Comparison of ENCODE assay signal across 14 cellular contexts in the genomic region with DNA sequence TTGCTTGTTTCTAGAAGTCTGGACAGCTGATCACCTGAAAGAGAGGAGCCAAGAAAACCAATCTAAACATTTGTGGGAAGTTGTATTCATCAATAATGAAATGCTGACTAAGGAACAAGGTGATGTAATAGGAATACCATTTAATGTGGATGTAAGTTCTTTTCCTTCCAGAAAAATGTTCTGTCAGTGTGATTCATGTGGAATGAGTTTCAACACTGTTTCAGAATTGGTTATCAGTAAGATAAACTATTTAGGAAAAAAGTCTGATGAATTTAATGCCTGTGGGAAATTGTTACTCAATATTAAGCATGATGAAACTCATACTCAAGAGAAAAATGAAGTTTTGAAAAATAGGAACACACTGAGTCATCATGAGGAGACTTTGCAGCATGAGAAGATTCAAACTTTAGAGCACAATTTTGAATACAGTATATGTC. TPM values are rescaled to one million over a fixed set of nuclear protein-coding genes. Genes with fewer than 3 reads are reported as not detected.
DNase-seq lines count a peak whose midpoint lies in the region; ATAC-seq and TF ChIP-seq lines count a peak whose summit lies in the region.
"Had no signal": no experiment of that assay in that cellular context is flagged by ENCODE, and none has a peak within 500 bp of the region (broad histone marks: within the 10 kb centered on the region; RNA-seq: fewer than 3 reads in every experiment).

No MANE protein-coding gene starts in this region.

- peak; percentile 62 for DNase-seq in AG04450 (ENCODE audit: low read depth, low spot score)
- DNase-seq in GM23248, result peak; percentile 70
- peak; percentile 36 for DNase-seq in astrocyte of the spinal cord (ENCODE audit: low read depth, low spot score)
- DNase-seq in hepatic stellate cell (ENCODE audit: low spot score), result peak; percentile 8
- no peak for DNase-seq in stimulated activated CD4-positive, alpha-beta T cell treated with anti-CD3 and anti-CD28 coated beads, Interleukin-4, amount 100 ng/mL, for 4 hours
- no peak for DNase-seq in 8988T
- DNase-seq in activated CD4-positive, alpha-beta memory T cell treated with anti-CD3 and anti-CD28 coated beads, Interleukin-2, amount 10 ng/mL, durations not matched to agents 7 days and 5 days, result no peak
- no peak for DNase-seq in activated CD8-positive, alpha-beta memory T cell treated with anti-CD3 and anti-CD28 coated beads, Interleukin-2, amount 10 ng/mL, durations not matched to agents 7 days and 5 days
- DNase-seq: NCI-H187; NCI-H82; stimulated activated naive CD8-positive, alpha-beta T cell treated with anti-CD3 and anti-CD28 coated beads, Interleukin-15, amount 100 ng/mL, for 72 hours; WERI-Rb-1 had no signal

- peaks cover 8% of the 10 kb centered on the region; the same call in 1 of the 2 replicates for H3K4me1 ChIP-seq in GM23248 (ENCODE audit: insufficient read depth)

- ATAC-seq in activated CD8-positive, alpha-beta memory T cell treated with anti-CD3 and anti-CD28 coated beads, Interleukin-2, amount 10 ng/mL, durations not matched to agents 7 days and 5 days, result no peak
- ATAC-seq: stimulated activated naive CD8-positive, alpha-beta T cell treated with anti-CD3 and anti-CD28 coated beads, Interleukin-15, amount 100 ng/mL, for 72 hours had no signal

- peaks cover 10% of the 10 kb centered on the region for H3F3A ChIP-seq in GM23248 (ENCODE audit: insufficient read depth)

- H3K4me3 ChIP-seq in AG04450 (ENCODE audit: low read depth, low read length) (no peak overlapping the region), GM23248 (no peak overlapping the region), astrocyte of the spinal cord (ENCODE audit: low read depth, low read length) (no peak overlapping the region)
- H3K4me3 ChIP-seq: SK-N-MC had no signal

- no peaks in the 10 kb centered on the region for H4K20me1 ChIP-seq in GM23248 (ENCODE audit: insufficient read depth)

- in situ Hi-C loops in GM23248 (cut with MboI) (no loop called here), astrocyte of the spinal cord (cut with HindIII; ENCODE audit: low sequenced_read_pairs) (no loop called here)

- peaks cover 85% of the 10 kb centered on the region for H3K36me3 Mint-ChIP-seq in activated CD4-positive, alpha-beta memory T cell treated with anti-CD3 and anti-CD28 coated beads, Interleukin-2, amount 10 ng/mL, durations not matched to agents 7 days and 5 days (ENCODE audit: low read depth)
- H3K36me3 Mint-ChIP-seq in activated CD8-positive, alpha-beta memory T cell treated with anti-CD3 and anti-CD28 coated beads, Interleukin-2, amount 10 ng/mL, durations not matched to agents 7 days and 5 days, result peaks cover 81% of the 10 kb centered on the region

- no peak overlapping the region for H3K4me3 Mint-ChIP-seq in activated CD4-positive, alpha-beta memory T cell treated with anti-CD3 and anti-CD28 coated beads, Interleukin-2, amount 10 ng/mL, durations not matched to agents 7 days and 5 days
- no peak overlapping the region for H3K4me3 Mint-ChIP-seq in activated CD8-positive, alpha-beta memory T cell treated with anti-CD3 and anti-CD28 coated beads, Interleukin-2, amount 10 ng/mL, durations not matched to agents 7 days and 5 days
- H3K4me3 Mint-ChIP-seq: CD14-positive monocyte; stimulated activated naive CD8-positive, alpha-beta T cell treated with anti-CD3 and anti-CD28 coated beads, Interleukin-15, amount 100 ng/mL, for 72 hours had no signal

- H3K27ac ChIP-seq in AG04450 (ENCODE audit: low read depth, low read length) (no peak overlapping the region), GM23248 (peak overlapping the region; percentile 82)
- H3K27ac ChIP-seq: SK-N-MC, WERI-Rb-1 had no signal

- H3K27me3 ChIP-seq in AG04450 (ENCODE audit: control insufficient read depth, insufficient read depth, low read length) (no peaks in the 10 kb centered on the region), GM23248 (replicated peaks; ENCODE audit: insufficient read depth) (no peaks in the 10 kb centered on the region)

- H2AFZ ChIP-seq in GM23248, result no peak overlapping the region

- POLR2A ChIA-PET in AG04450 (lab: Yijun Ruan, JAX), result no interaction called here
- POLR2A ChIA-PET in activated CD4-positive, alpha-beta memory T cell treated with anti-CD3 and anti-CD28 coated beads, Interleukin-2, amount 10 ng/mL, durations not matched to agents 7 days and 5 days (lab: Charles Lee), result no interaction called here

- H3K9me3 Mint-ChIP-seq in activated CD4-positive, alpha-beta memory T cell treated with anti-CD3 and anti-CD28 coated beads, Interleukin-2, amount 10 ng/mL, durations not matched to agents 7 days and 5 days, result peaks cover 75% of the 10 kb centered on the region
- H3K9me3 Mint-ChIP-seq in activated CD8-positive, alpha-beta memory T cell treated with anti-CD3 and anti-CD28 coated beads, Interleukin-2, amount 10 ng/mL, durations not matched to agents 7 days and 5 days (ENCODE audit: low read depth), result peaks cover 46% of the 10 kb centered on the region

- no peak for TF ChIP-seq CTCF in AG04450 (IDR thresholded peaks at IDR 0.05; ENCODE audit: low read depth, low read length)
- TF ChIP-seq CTCF in astrocyte of the spinal cord (IDR thresholded peaks at IDR 0.05; ENCODE audit: low read depth, low read length), result no peak

- CTCF ChIA-PET in AG04450 (lab: Charles Lee), result no interaction called here
- CTCF ChIA-PET in activated CD4-positive, alpha-beta memory T cell treated with anti-CD3 and anti-CD28 coated beads, Interleukin-2, amount 10 ng/mL, durations not matched to agents 7 days and 5 days (lab: Charles Lee), result no interaction called here
- CTCF ChIA-PET in activated CD8-positive, alpha-beta memory T cell treated with anti-CD3 and anti-CD28 coated beads, Interleukin-2, amount 10 ng/mL, durations not matched to agents 7 days and 5 days (lab: Charles Lee), result no interaction called here

- H3K79me2 ChIP-seq in GM23248 (ENCODE audit: insufficient read depth), result no peaks in the 10 kb centered on the region

- H3K9me3 ChIP-seq in AG04450 (ENCODE audit: control insufficient read depth, insufficient read depth, low read length) (peaks cover 6% of the 10 kb centered on the region; the same call in 1 of the 2 replicates), GM23248 (ENCODE audit: low read depth) (no peaks in the 10 kb centered on the region)

- no peaks in the 10 kb centered on the region for H3K9me2 ChIP-seq in GM23248 (ENCODE audit: insufficient read depth)

- no peak overlapping the region for H3K27ac Mint-ChIP-seq in activated CD4-positive, alpha-beta memory T cell treated with anti-CD3 and anti-CD28 coated beads, Interleukin-2, amount 10 ng/mL, durations not matched to agents 7 days and 5 days
- no peak overlapping the region for H3K27ac Mint-ChIP-seq in activated CD8-positive, alpha-beta memory T cell treated with anti-CD3 and anti-CD28 coated beads, Interleukin-2, amount 10 ng/mL, durations not matched to agents 7 days and 5 days
- H3K27ac Mint-ChIP-seq: stimulated activated naive CD8-positive, alpha-beta T cell treated with anti-CD3 and anti-CD28 coated beads, Interleukin-15, amount 100 ng/mL, for 72 hours had no signal

- H3K27me3 Mint-ChIP-seq in activated CD4-positive, alpha-beta memory T cell treated with anti-CD3 and anti-CD28 coated beads, Interleukin-2, amount 10 ng/mL, durations not matched to agents 7 days and 5 days, result no peaks in the 10 kb centered on the region
- no peaks in the 10 kb centered on the region for H3K27me3 Mint-ChIP-seq in activated CD8-positive, alpha-beta memory T cell treated with anti-CD3 and anti-CD28 coated beads, Interleukin-2, amount 10 ng/mL, durations not matched to agents 7 days and 5 days
- H3K27me3 Mint-ChIP-seq: stimulated activated naive CD8-positive, alpha-beta T cell treated with anti-CD3 and anti-CD28 coated beads, Interleukin-15, amount 100 ng/mL, for 72 hours had no signal

- peaks cover 29% of the 10 kb centered on the region for H3K36me3 ChIP-seq in GM23248 (ENCODE audit: low read depth)

- H3K4me2 ChIP-seq in GM23248 (ENCODE audit: unreplicated experiment), result no peak overlapping the region

- H3K4me1 Mint-ChIP-seq in activated CD4-positive, alpha-beta memory T cell treated with anti-CD3 and anti-CD28 coated beads, Interleukin-2, amount 10 ng/mL, durations not matched to agents 7 days and 5 days, result no peaks in the 10 kb centered on the region
- H3K4me1 Mint-ChIP-seq in activated CD8-positive, alpha-beta memory T cell treated with anti-CD3 and anti-CD28 coated beads, Interleukin-2, amount 10 ng/mL, durations not matched to agents 7 days and 5 days, result no peaks in the 10 kb centered on the region
- H3K4me1 Mint-ChIP-seq: stimulated activated naive CD8-positive, alpha-beta T cell treated with anti-CD3 and anti-CD28 coated beads, Interleukin-15, amount 100 ng/mL, for 72 hours had no signal

- peak overlapping the region; percentile 43; the same call in 1 of the 2 replicates for H3K9ac ChIP-seq in GM23248

RNA-seq across cellular contexts. Expression of a gene that starts 39.8 kb away (rescaled TPM):
- 7.9 and 10.7 TPM in 2 replicates for polyA plus RNA-seq in AG04450 (2011; rRNA removed)
- polyA minus RNA-seq in AG04450 (2011; rRNA and poly(A)+ RNA removed), result 28.5 and 30.3 TPM in 2 replicates
- 10.7 and 11.5 TPM in 2 replicates for total RNA-seq in GM23248 (2014; rRNA removed; shearing (Covaris generic))
- polyA plus RNA-seq in GM23248 (2016; fragmentation: Nextera tagmentation; extraction: Ambion mirVana), result 8.3 and 10.9 TPM in 2 replicates
- total RNA-seq in activated CD4-positive, alpha-beta memory T cell treated with anti-CD3 and anti-CD28 coated beads, Interleukin-2, amount 10 ng/mL, durations not matched to agents 7 days and 5 days, result 10 to 100 TPM; 17.9 to 19.6 TPM
- 10 to 100 TPM; 18.9 to 22.1 TPM for total RNA-seq in activated CD8-positive, alpha-beta memory T cell treated with anti-CD3 and anti-CD28 coated beads, Interleukin-2, amount 10 ng/mL, durations not matched to agents 7 days and 5 days

RNA-seq across cellular contexts. Expression of a gene that starts 43.9 kb away (rescaled TPM):
- polyA plus RNA-seq in AG04450 (2011; rRNA removed) (7.4 and 10.5 TPM in 2 replicates), GM23248 (2016; fragmentation: Nextera tagmentation; extraction: Ambion mirVana) (7.2 and 7.6 TPM in 2 replicates)
- polyA minus RNA-seq in AG04450 (2011; rRNA and poly(A)+ RNA removed), result 7.0 and 10.3 TPM in 2 replicates
- total RNA-seq in GM23248 (2014; rRNA removed; shearing (Covaris generic)), result 6.6 and 29.2 TPM in 2 replicates
- total RNA-seq in activated CD4-positive, alpha-beta memory T cell treated with anti-CD3 and anti-CD28 coated beads, Interleukin-2, amount 10 ng/mL, durations not matched to agents 7 days and 5 days, result 10 to 100 TPM; 31.6 to 31.7 TPM
- total RNA-seq in activated CD8-positive, alpha-beta memory T cell treated with anti-CD3 and anti-CD28 coated beads, Interleukin-2, amount 10 ng/mL, durations not matched to agents 7 days and 5 days, result 10 to 100 TPM; 21.4 to 27.1 TPM

Comparison
In these comparisons a context has a peak if more than half of its experiments do, and no peak if none do; other contexts are left out.
1. DNase-seq: peak in AG04450 (single experiment), GM23248 (single experiment), astrocyte of the spinal cord (single experiment) and hepatic stellate cell (single experiment); none in stimulated activated CD4-positive, alpha-beta T cell treated with anti-CD3 and anti-CD28 coated beads, Interleukin-4, amount 100 ng/mL, for 4 hours (0 of 2), 8988T (single experiment), activated CD4-positive, alpha-beta memory T cell treated with anti-CD3 and anti-CD28 coated beads, Interleukin-2, amount 10 ng/mL, durations not matched to agents 7 days and 5 days (single experiment) and activated CD8-positive, alpha-beta memory T cell treated with anti-CD3 and anti-CD28 coated beads, Interleukin-2, amount 10 ng/mL, durations not matched to agents 7 days and 5 days (single experiment).